ENCODE assay signal across 1 cellular context in the genomic region with DNA sequence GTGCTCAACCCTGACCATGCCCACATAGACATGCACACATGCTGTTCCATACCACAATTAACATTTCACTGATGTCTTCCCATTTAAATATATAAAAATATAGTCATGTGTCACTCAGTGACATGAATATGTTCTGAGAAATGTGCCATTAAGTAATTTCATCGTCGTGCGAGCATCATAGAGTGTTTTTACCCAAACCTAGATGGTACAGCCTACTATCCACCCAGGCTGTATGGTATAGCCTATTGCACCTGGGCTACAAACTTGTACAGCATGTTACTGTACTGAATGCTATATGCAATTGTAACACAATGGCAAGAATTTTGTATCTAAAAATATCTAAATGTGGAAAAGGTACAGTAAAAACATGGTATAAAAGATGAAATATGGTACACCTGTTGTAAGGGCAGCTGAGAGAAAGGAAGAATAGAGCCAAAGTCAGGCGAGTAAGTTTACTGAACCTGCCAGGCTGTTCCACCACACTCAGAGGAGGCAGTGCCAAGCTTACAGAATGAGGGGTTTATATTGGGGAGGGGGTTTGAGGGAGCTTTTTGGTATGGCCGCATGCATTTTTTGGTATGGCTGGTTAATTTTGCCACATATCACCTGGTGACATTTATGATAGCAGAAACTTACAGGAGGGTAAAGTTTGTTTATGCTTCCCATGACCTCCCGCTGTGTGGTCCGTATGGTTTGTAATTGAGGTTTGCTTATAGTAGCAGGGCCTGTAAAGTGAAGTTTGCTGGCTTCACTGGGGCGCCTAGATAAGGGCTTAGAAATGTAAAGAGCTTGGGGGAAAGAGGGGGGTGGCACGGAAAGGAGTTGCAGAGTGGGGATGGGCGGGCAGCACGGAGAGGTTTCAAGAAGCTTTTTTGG.
TF ChIP-seq lines count a peak whose summit lies in the region.

No MANE protein-coding gene starts in this region.

TF ChIP-seq in K562, 482 proteins besides CTCF, POLR2A, EP300 and RAD21 (continued from another document):
- TF ChIP-seq, protein P1, sequence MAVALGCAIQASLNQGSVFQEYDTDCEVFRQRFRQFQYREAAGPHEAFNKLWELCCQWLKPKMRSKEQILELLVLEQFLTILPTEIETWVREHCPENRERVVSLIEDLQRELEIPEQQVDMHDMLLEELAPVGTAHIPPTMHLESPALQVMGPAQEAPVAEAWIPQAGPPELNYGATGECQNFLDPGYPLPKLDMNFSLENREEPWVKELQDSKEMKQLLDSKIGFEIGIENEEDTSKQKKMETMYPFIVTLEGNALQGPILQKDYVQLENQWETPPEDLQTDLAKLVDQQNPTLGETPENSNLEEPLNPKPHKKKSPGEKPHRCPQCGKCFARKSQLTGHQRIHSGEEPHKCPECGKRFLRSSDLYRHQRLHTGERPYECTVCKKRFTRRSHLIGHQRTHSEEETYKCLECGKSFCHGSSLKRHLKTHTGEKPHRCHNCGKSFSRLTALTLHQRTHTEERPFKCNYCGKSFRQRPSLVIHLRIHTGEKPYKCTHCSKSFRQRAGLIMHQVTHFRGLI (CRISPR knock-in tag; IDR thresholded peaks at IDR 0.05), result no peak
- TF ChIP-seq, protein P2, sequence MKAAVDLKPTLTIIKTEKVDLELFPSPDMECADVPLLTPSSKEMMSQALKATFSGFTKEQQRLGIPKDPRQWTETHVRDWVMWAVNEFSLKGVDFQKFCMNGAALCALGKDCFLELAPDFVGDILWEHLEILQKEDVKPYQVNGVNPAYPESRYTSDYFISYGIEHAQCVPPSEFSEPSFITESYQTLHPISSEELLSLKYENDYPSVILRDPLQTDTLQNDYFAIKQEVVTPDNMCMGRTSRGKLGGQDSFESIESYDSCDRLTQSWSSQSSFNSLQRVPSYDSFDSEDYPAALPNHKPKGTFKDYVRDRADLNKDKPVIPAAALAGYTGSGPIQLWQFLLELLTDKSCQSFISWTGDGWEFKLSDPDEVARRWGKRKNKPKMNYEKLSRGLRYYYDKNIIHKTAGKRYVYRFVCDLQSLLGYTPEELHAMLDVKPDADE (conservative IDR thresholded peaks at IDR 0.05; ENCODE audit: control insufficient read depth, low read depth, low read length), result no peak
- TF ChIP-seq ZNF584 (CRISPR knock-in tag; IDR thresholded peaks at IDR 0.05; ENCODE audit: low read depth) (no peak), SETDB1 (IDR thresholded peaks at IDR 0.05; ENCODE audit: low read length) (no peak), ZNF217 (CRISPR knock-in tag; IDR thresholded peaks at IDR 0.05) (no peak), ZNF347 (CRISPR knock-in tag; IDR thresholded peaks at IDR 0.05; ENCODE audit: low read depth) (no peak), MYC (IDR thresholded peaks at IDR 0.05; ENCODE audit: low read depth, low read length) (no peak), MYC (CRISPR knock-in tag; IDR thresholded peaks at IDR 0.05; ENCODE audit: borderline replicate concordance, low read depth) (no peak)
- TF ChIP-seq, protein P3, sequence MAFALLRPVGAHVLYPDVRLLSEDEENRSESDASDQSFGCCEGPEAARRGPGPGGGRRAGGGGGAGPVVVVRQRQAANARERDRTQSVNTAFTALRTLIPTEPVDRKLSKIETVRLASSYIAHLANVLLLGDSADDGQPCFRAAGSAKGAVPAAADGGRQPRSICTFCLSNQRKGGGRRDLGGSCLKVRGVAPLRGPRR (CRISPR knock-in tag; IDR thresholded peaks at IDR 0.05), result no peak
